9 cellular contexts compared by ENCODE assay signal in genomic region chr5:78509145-78509865, GRCh38.
A peak's percentile ranks its signal among the peaks of the same experiment; 100 is the strongest.
DNase-seq lines count a peak whose midpoint lies in the region; ATAC-seq and TF ChIP-seq lines count a peak whose summit lies in the region.
"Had no signal": no experiment of that assay in that cellular context is flagged by ENCODE, and none has a peak within 500 bp of the region (broad histone marks: within the 10 kb centered on the region; RNA-seq: fewer than 3 reads in every experiment).

No MANE protein-coding gene starts in this region.

- peak overlapping the region in 3 of 8 donors; percentile 42 to 78 (median 69) for H3K27ac Mint-ChIP-seq in CD8-positive, alpha-beta memory T cell

- peaks cover 18% of the 10 kb centered on the region for H3K27me3 ChIP-seq in CD8-positive, alpha-beta memory T cell (ENCODE audit: insufficient read depth, low read length, poor library complexity, severe bottlenecking)
- no peaks in the 10 kb centered on the region for H3K27me3 ChIP-seq in Loucy (ENCODE audit: insufficient read depth, low read length, poor library complexity, severe bottlenecking)

- CTCF ChIA-PET in CD8-positive, alpha-beta memory T cell (lab: Charles Lee) = no interaction called here

- no peaks in the 10 kb centered on the region for H3K9me3 Mint-ChIP-seq in CD8-positive, alpha-beta memory T cell

- H3F3A ChIP-seq in Loucy (ENCODE audit: low read depth) = no peaks in the 10 kb centered on the region

- H3K36me3 Mint-ChIP-seq in CD8-positive, alpha-beta memory T cell = peaks cover 0 to 2% (median 0%) of the 10 kb centered on the region in 3 donors

- H4K20me1 ChIP-seq in Loucy (ENCODE audit: insufficient read depth, low read length, poor library complexity, severe bottlenecking) = no peaks in the 10 kb centered on the region

- H2AFZ ChIP-seq in Loucy (ENCODE audit: low read length) = peak overlapping the region; percentile 84

- H3K4me3 Mint-ChIP-seq in CD8-positive, alpha-beta memory T cell = peak overlapping the region; percentile 80 to 89 (median 83)

- peaks cover 9 to 18% (median 11%) of the 10 kb centered on the region in 3 donors for H3K4me1 Mint-ChIP-seq in CD8-positive, alpha-beta memory T cell

- no peaks in the 10 kb centered on the region for H3K9me3 ChIP-seq in CD8-positive, alpha-beta memory T cell (ENCODE audit: low read length)
- H3K9me3 ChIP-seq in Loucy (ENCODE audit: insufficient read depth, low read depth, low read length) = no peaks in the 10 kb centered on the region

- no peaks in the 10 kb centered on the region for H3K36me3 ChIP-seq in CD8-positive, alpha-beta memory T cell (ENCODE audit: insufficient read depth, low read length)
- H3K36me3 ChIP-seq in Loucy (ENCODE audit: insufficient read depth, low read length) = no peaks in the 10 kb centered on the region

- peaks cover 54% of the 10 kb centered on the region for H3K79me2 ChIP-seq in Loucy (ENCODE audit: insufficient read depth, low read length)

- H3K4me3 ChIP-seq in CD8-positive, alpha-beta memory T cell (ENCODE audit: low read length) = peak overlapping the region; percentile 59
- peak overlapping the region; percentile 92 for H3K4me3 ChIP-seq in Loucy (ENCODE audit: low read length, poor library complexity, severe bottlenecking)

- DNase-seq in CD8-positive, alpha-beta memory T cell = peak in 1 of 5 donors; percentile 2
- DNase-seq in nucleus accumbens (lab: John Stamatoyannopoulos, UW) (peak in 39 of 56 donors; percentile 6 to 83 (median 50)), NCI-H82 treated with DMSO at 0.1 percent for 48 hours (lab: John Stamatoyannopoulos, UW; ENCODE audit: unreplicated experiment) (no peak)

- peaks cover 18 to 77% of the 10 kb centered on the region in 2 donors for H3K27me3 Mint-ChIP-seq in CD8-positive, alpha-beta memory T cell

- peak overlapping the region; percentile 87 for H3K4me2 ChIP-seq in Loucy (ENCODE audit: low read depth, low read length, poor library complexity, severe bottlenecking)

- H3K9ac ChIP-seq in Loucy (ENCODE audit: low read depth, low read length, poor library complexity, severe bottlenecking) = peak overlapping the region; percentile 82

- ATAC-seq in GM18519 (IDR thresholded peaks at IDR 0.05; ENCODE audit: low FRiP score, unreplicated experiment) = no peak
- no peak for ATAC-seq in HG03439 (IDR thresholded peaks at IDR 0.05; ENCODE audit: unreplicated experiment)
- ATAC-seq in GM21529 (IDR thresholded peaks at IDR 0.05; ENCODE audit: unreplicated experiment) = no peak

- POLR2A ChIA-PET in CD8-positive, alpha-beta memory T cell (lab: Charles Lee) = no interaction called here

- TF ChIP-seq CTCF in Loucy (conservative IDR thresholded peaks at IDR 0.05; ENCODE audit: low read length) = no peak

- peaks cover 8% of the 10 kb centered on the region for H3K4me1 ChIP-seq in CD8-positive, alpha-beta memory T cell (ENCODE audit: insufficient read depth, low read length)
- peaks cover 58% of the 10 kb centered on the region for H3K4me1 ChIP-seq in Loucy (ENCODE audit: insufficient read depth, low read length, poor library complexity, severe bottlenecking)

- H3K9me2 ChIP-seq in Loucy (replicated peaks; ENCODE audit: low read depth, low read length) = no peaks in the 10 kb centered on the region

- H3K27ac ChIP-seq in CD8-positive, alpha-beta memory T cell (ENCODE audit: low read depth, low read length) = no peak overlapping the region
- H3K27ac ChIP-seq in cingulate gyrus (ENCODE audit: low read depth, low read length) = peak overlapping the region; percentile 72
- H3K27ac ChIP-seq: KMS-11 had no signal
